8 cellular contexts compared by ENCODE assay signal in genomic region chr2:159285433-159285832, GRCh38. TPM values are rescaled to one million over a fixed set of nuclear protein-coding genes. Genes with fewer than 3 reads are reported as not detected.
A peak's percentile ranks its signal among the peaks of the same experiment; 100 is the strongest.
DNase-seq lines count a peak whose midpoint lies in the region; ATAC-seq, FAIRE-seq and TF ChIP-seq lines count a peak whose summit lies in the region.

No MANE protein-coding gene starts in this region.

- H3K9me3 Mint-ChIP-seq in activated naive CD4-positive, alpha-beta T cell treated with anti-CD3 and anti-CD28 coated beads, Interleukin-2, amount 50 U/mL, for 24 hours, result no peaks in the 10 kb centered on the region
- no peaks in the 10 kb centered on the region for H3K9me3 Mint-ChIP-seq in type B pancreatic cell

- H3K36me3 ChIP-seq in K562 (ENCODE audit: control insufficient read depth, insufficient read depth, low read length) (peaks cover 18% of the 10 kb centered on the region; the same call in 2 of the 3 replicates), mesodermal cell (ENCODE audit: control insufficient read depth, insufficient read depth, low read length) (peaks cover 10% of the 10 kb centered on the region)

- TF ChIP-seq CTCF in K562 (IDR thresholded peaks at IDR 0.05 in 2 of 3, conservative IDR thresholded peaks at IDR 0.05 in 1 of 3; ENCODE audit: insufficient read depth in 2 of 3, low read depth in 1 of 3, low read length in 3 of 3) (no peak), type B pancreatic cell (conservative IDR thresholded peaks at IDR 0.05) (no peak)

- no peak for TF ChIP-seq POLR2A in K562 (conservative IDR thresholded peaks at IDR 0.05)

- H3K27me3 Mint-ChIP-seq in activated naive CD4-positive, alpha-beta T cell treated with anti-CD3 and anti-CD28 coated beads, Interleukin-2, amount 50 U/mL, for 24 hours, result no peaks in the 10 kb centered on the region
- no peaks in the 10 kb centered on the region for H3K27me3 Mint-ChIP-seq in type B pancreatic cell

- intact Hi-C loops in K562 (cut with micrococcal nuclease), result no loop called here

- H3K9ac ChIP-seq in K562 (ENCODE audit: insufficient read depth in 1 of 2, low read depth in 2 of 2, low read length in 2 of 2), result peak overlapping the region; percentile 75 to 98

- no peak overlapping the region for H3K27ac ChIP-seq in K562 (ENCODE audit: extremely low read depth, low read depth, low read length)
- H3K27ac ChIP-seq in mesodermal cell (ENCODE audit: low read depth, low read length, severe bottlenecking), result no peak overlapping the region

- no peak for DNase-seq in activated naive CD4-positive, alpha-beta T cell treated with anti-CD3 and anti-CD28 coated beads, Interleukin-2, amount 50 U/mL, for 16 hours
- DNase-seq in K562 (ENCODE audit: extremely low read depth in 1 of 4, low spot score in 3 of 4) (no peak), type B pancreatic cell (ENCODE audit: extremely low spot score, unreplicated experiment) (no peak)

- peak overlapping the region; percentile 94; the same call in 1 of the 2 replicates for H2AFZ ChIP-seq in K562 (ENCODE audit: low read depth, low read length)

- H3K27ac Mint-ChIP-seq in activated naive CD4-positive, alpha-beta T cell treated with anti-CD3 and anti-CD28 coated beads, Interleukin-2, amount 50 U/mL, for 24 hours, result no peak overlapping the region
- H3K27ac Mint-ChIP-seq in type B pancreatic cell, result peak overlapping the region; percentile 89

- peaks cover 12 to 19% of the 10 kb centered on the region in 2 experiments for H3K4me1 ChIP-seq in K562 (replicated peaks in 1 of 2; ENCODE audit: control insufficient read depth in 2 of 2, insufficient read depth in 2 of 2, low read length in 2 of 2)
- peaks cover 6% of the 10 kb centered on the region for H3K4me1 ChIP-seq in mesodermal cell (ENCODE audit: control insufficient read depth, insufficient read depth, low read length, poor library complexity, severe bottlenecking)

- in situ Hi-C loops in K562 (cut with MboI), result no loop called here

- H3K79me2 ChIP-seq in K562 (ENCODE audit: control insufficient read depth, insufficient read depth, low read length), result peaks cover 37% of the 10 kb centered on the region

- no peaks in the 10 kb centered on the region for H3K36me3 Mint-ChIP-seq in activated naive CD4-positive, alpha-beta T cell treated with anti-CD3 and anti-CD28 coated beads, Interleukin-2, amount 50 U/mL, for 24 hours
- H3K36me3 Mint-ChIP-seq in type B pancreatic cell, result no peaks in the 10 kb centered on the region

- ATAC-seq in K562, result no peak
- no peak for ATAC-seq in GM18873 (IDR thresholded peaks at IDR 0.05; ENCODE audit: low FRiP score, unreplicated experiment)
- no peak for ATAC-seq in HG03432 (IDR thresholded peaks at IDR 0.05; ENCODE audit: unreplicated experiment)
- no peak for ATAC-seq in HG03135 (IDR thresholded peaks at IDR 0.05; ENCODE audit: unreplicated experiment)

- POLR2A ChIA-PET in K562 (lab: Yijun Ruan, JAX), result interaction anchor here (1.4 to 3.0 kb wide), 2 partner anchors 17 to 428 kb away, joined by 4 to 11 read pairs; partner anchors contain the start of gene MARCHF7

- no peaks in the 10 kb centered on the region for H3K9me1 ChIP-seq in K562 (ENCODE audit: control insufficient read depth, insufficient read depth, low read length)

- H3K4me1 Mint-ChIP-seq in activated naive CD4-positive, alpha-beta T cell treated with anti-CD3 and anti-CD28 coated beads, Interleukin-2, amount 50 U/mL, for 24 hours, result peaks cover 23% of the 10 kb centered on the region
- H3K4me1 Mint-ChIP-seq in type B pancreatic cell (ENCODE audit: unreplicated experiment), result peaks cover 21% of the 10 kb centered on the region

- no peak for TF ChIP-seq RAD21 in K562 (CRISPR knock-in tag; conservative IDR thresholded peaks at IDR 0.05 in 1 of 2, IDR thresholded peaks at IDR 0.05 in 1 of 2)

- peak overlapping the region; percentile 94 for H3K4me2 ChIP-seq in K562 (ENCODE audit: insufficient read depth, low read length)

- H3K27me3 ChIP-seq in K562 (ENCODE audit: control insufficient read depth in 2 of 2, insufficient read depth in 2 of 2, low read length in 2 of 2), result no peaks in the 10 kb centered on the region

- H3K4me3 ChIP-seq in K562, result peak overlapping the region; percentile 75
- H3K4me3 ChIP-seq in mesodermal cell (ENCODE audit: extremely low read depth, insufficient read depth, low read length, poor library complexity, severe bottlenecking), result peak overlapping the region; percentile 73

- FAIRE-seq in K562 (lab: Jason Lieb, UNC), result no peak

- no peaks in the 10 kb centered on the region for H4K20me1 ChIP-seq in K562 (replicated peaks; ENCODE audit: control insufficient read depth, insufficient read depth, low read length)

- CTCF ChIA-PET in K562 (lab: Yijun Ruan, JAX; ENCODE audit: low intra/inter-chr PET ratio), result no interaction called here

- H3K9me3 ChIP-seq in K562 (replicated peaks; ENCODE audit: control insufficient read depth, insufficient read depth, low read depth, low read length) (no peaks in the 10 kb centered on the region), mesodermal cell (ENCODE audit: control insufficient read depth, low read length) (no peaks in the 10 kb centered on the region)

- H3K4me3 Mint-ChIP-seq in activated naive CD4-positive, alpha-beta T cell treated with anti-CD3 and anti-CD28 coated beads, Interleukin-2, amount 50 U/mL, for 24 hours, result peak overlapping the region; percentile 82
- peak overlapping the region; percentile 92 for H3K4me3 Mint-ChIP-seq in type B pancreatic cell

- no TSS peak for BruUV-seq in K562 (replicated peaks; lab: Mats Ljungman, UMichigan)

- no peak for TF ChIP-seq EP300 in K562 (IDR thresholded peaks at IDR 0.05; ENCODE audit: low read length)

- 63% methylated on average over 11 of the region's 11 CpGs for WGBS in K562 (ENCODE audit: insufficient coverage, low coverage, missing lambda C conversion rate)
- WGBS in mesodermal cell (ENCODE audit: insufficient coverage in 2 of 2), 2 experiments, result 87 to 96% methylated on average over 3 to 9 of the region's 11 CpGs

TF ChIP-seq in K562, 482 proteins besides CTCF, POLR2A, EP300 and RAD21 (continues in another document):
- no peak for TF ChIP-seq RBFOX2 (IDR thresholded peaks at IDR 0.05; ENCODE audit: low read depth, low read length)
- no peak for TF ChIP-seq RHOXF2B (CRISPR knock-in tag; conservative IDR thresholded peaks at IDR 0.05)
- peak; percentile 60; the same call in 1 of the 2 replicates for TF ChIP-seq ZNF121 (CRISPR knock-in tag; conservative IDR thresholded peaks at IDR 0.05)
- TF ChIP-seq, protein P1, sequence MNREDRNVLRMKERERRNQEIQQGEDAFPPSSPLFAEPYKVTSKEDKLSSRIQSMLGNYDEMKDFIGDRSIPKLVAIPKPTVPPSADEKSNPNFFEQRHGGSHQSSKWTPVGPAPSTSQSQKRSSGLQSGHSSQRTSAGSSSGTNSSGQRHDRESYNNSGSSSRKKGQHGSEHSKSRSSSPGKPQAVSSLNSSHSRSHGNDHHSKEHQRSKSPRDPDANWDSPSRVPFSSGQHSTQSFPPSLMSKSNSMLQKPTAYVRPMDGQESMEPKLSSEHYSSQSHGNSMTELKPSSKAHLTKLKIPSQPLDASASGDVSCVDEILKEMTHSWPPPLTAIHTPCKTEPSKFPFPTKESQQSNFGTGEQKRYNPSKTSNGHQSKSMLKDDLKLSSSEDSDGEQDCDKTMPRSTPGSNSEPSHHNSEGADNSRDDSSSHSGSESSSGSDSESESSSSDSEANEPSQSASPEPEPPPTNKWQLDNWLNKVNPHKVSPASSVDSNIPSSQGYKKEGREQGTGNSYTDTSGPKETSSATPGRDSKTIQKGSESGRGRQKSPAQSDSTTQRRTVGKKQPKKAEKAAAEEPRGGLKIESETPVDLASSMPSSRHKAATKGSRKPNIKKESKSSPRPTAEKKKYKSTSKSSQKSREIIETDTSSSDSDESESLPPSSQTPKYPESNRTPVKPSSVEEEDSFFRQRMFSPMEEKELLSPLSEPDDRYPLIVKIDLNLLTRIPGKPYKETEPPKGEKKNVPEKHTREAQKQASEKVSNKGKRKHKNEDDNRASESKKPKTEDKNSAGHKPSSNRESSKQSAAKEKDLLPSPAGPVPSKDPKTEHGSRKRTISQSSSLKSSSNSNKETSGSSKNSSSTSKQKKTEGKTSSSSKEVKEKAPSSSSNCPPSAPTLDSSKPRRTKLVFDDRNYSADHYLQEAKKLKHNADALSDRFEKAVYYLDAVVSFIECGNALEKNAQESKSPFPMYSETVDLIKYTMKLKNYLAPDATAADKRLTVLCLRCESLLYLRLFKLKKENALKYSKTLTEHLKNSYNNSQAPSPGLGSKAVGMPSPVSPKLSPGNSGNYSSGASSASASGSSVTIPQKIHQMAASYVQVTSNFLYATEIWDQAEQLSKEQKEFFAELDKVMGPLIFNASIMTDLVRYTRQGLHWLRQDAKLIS (CRISPR knock-in tag; IDR thresholded peaks at IDR 0.05), result 0 out of 2 replicates have a peak, but pooled peaks have one; percentile 6
- TF ChIP-seq RBM39 (optimal IDR thresholded peaks at IDR 0.05; ENCODE audit: low read depth, low read length), result no peak

RNA-seq across cellular contexts. Expression of gene WDSUB1, which starts 1.1 kb away (rescaled TPM):
- total RNA-seq in K562 (2011; cell fraction: chromatin; rRNA removed; ENCODE audit: low replicate concordance), result 19.6 and 26.3 TPM in 2 replicates
- 7.2 and 12.6 TPM in 2 replicates for total RNA-seq in K562 (2011; cell fraction: nucleolus; rRNA removed)
- 10.6 and 11.9 TPM in 2 replicates for total RNA-seq in K562 (2011; cell fraction: nucleoplasm; rRNA removed)
- total RNA-seq in K562 (2014; rRNA removed) (7.7 and 9.0 TPM in 2 replicates), K562 (2014; rRNA removed; fragmentation: Illumina TruSeq; extraction: Trizol) (13.7 TPM in 2 replicates), K562 (2015; rRNA removed; fragmentation: Illumina TruSeq; extraction: Trizol) (11.2 and 12.3 TPM in 2 replicates), K562 (2021) (10.0 and 10.9 TPM in 2 replicates), type B pancreatic cell (ENCODE audit: low replicate concordance) (9.5 and 11.6 TPM in 2 replicates)
- polyA plus RNA-seq in K562 (2011; rRNA removed) (9.4 and 10.0 TPM in 2 replicates), K562 (2014; fragmentation: Illumina TruSeq; extraction: Trizol) (10.0 and 11.1 TPM in 2 replicates), K562 (2014; fragmentation: Nextera tagmentation; extraction: Ambion mirVana) (1 to 10 TPM; 5.2 to 6.3 TPM), K562 (2014; rRNA removed) (8.5 and 12.3 TPM in 2 replicates)
- 4.2 and 6.7 TPM in 2 replicates for polyA plus RNA-seq in K562 (2011; cell fraction: cytosol; rRNA removed)
- polyA plus RNA-seq in K562 (2011; cell fraction: nucleus; rRNA removed), result 12.5 and 14.2 TPM in 2 replicates
- 10.9 and 18.0 TPM in 2 replicates for polyA plus RNA-seq in K562 (2012)
- 16.4 and 18.0 TPM in 2 replicates for polyA minus RNA-seq in K562 (2011; rRNA and poly(A)+ RNA removed)
- polyA minus RNA-seq in K562 (2011; cell fraction: cytosol; rRNA and poly(A)+ RNA removed), result 8.0 and 8.3 TPM in 2 replicates
- polyA minus RNA-seq in K562 (2011; cell fraction: nucleus; rRNA and poly(A)+ RNA removed), result 11.3 and 18.9 TPM in 2 replicates
- polyA plus RNA-seq in mesodermal cell (2013, experiment 1 of 2), result 8.7 TPM
- polyA plus RNA-seq in mesodermal cell (2013, experiment 2 of 2), result 9.8 TPM
